In genomic region chr13:93420887-93421286, GRCh38 we compare ENCODE assay signal across 27 cellular contexts.
DNase-seq lines count a peak whose midpoint lies in the region; FAIRE-seq and TF ChIP-seq lines count a peak whose summit lies in the region.
"Had no signal": no experiment of that assay in that cellular context is flagged by ENCODE, and none has a peak within 500 bp of the region (broad histone marks: within the 10 kb centered on the region; RNA-seq: fewer than 3 reads in every experiment).

No MANE protein-coding gene starts in this region.

- H2BK5ac ChIP-seq in H1 (ENCODE audit: low read depth, low read length), result no peak overlapping the region

- H3K4me1 ChIP-seq in H1 (replicated peaks in 1 of 4; ENCODE audit: control insufficient read depth in 3 of 4, insufficient read depth in 4 of 4, low read length in 3 of 4) (peaks cover 0 to 3% (median under 1%) of the 10 kb centered on the region in 4 experiments; a peak in 1 of 7 replicates), PC-9 (replicated peaks; ENCODE audit: insufficient read depth) (no peaks in the 10 kb centered on the region)
- H3K4me1 ChIP-seq: BLaER1 treated with 17β-estradiol and CSF1 and Interleukin-3, amounts not matched to agents 10 nM and 100 nM; SJCRH30 had no signal

- H3K9me3 Mint-ChIP-seq in progenitor cell of endocrine pancreas (ENCODE audit: low read depth), result no peaks in the 10 kb centered on the region
- H3K9me3 Mint-ChIP-seq: H9 had no signal

- no peak for TF ChIP-seq POLR2A in H1 (IDR thresholded peaks at IDR 0.05; ENCODE audit: control extremely low read depth in 1 of 2, low read depth in 2 of 2, low read length in 2 of 2)

- TF ChIP-seq RAD21 in H1 (IDR thresholded peaks at IDR 0.05 in 1 of 2, conservative IDR thresholded peaks at IDR 0.05 in 1 of 2; ENCODE audit: low read depth in 2 of 2, low read length in 2 of 2), result no peak

- no peak overlapping the region for H2BK20ac ChIP-seq in H1 (ENCODE audit: low read length)

- CTCF ChIA-PET in H1 (lab: Charles Lee; ENCODE audit: partially characterized antibody) (no interaction called here), PC-9 (lab: Charles Lee) (no interaction called here)

- no peak for TF ChIP-seq CTCF in H1 (IDR thresholded peaks at IDR 0.05; ENCODE audit: control extremely low read depth in 1 of 3, insufficient read depth in 1 of 3, low read depth in 1 of 3, low read length in 3 of 3)
- TF ChIP-seq CTCF in progenitor cell of endocrine pancreas (IDR thresholded peaks at IDR 0.05; ENCODE audit: unreplicated experiment), result no peak
- TF ChIP-seq CTCF in PC-9 (conservative IDR thresholded peaks at IDR 0.05), result no peak

- no peak for TF ChIP-seq EP300 in H1 (IDR thresholded peaks at IDR 0.05; ENCODE audit: borderline replicate concordance in 1 of 2, low read depth in 2 of 2, low read length in 2 of 2)

- no peaks in the 10 kb centered on the region for H4K20me1 ChIP-seq in H1 (replicated peaks in 1 of 2; ENCODE audit: control insufficient read depth in 1 of 2, insufficient read depth in 2 of 2, low read length in 2 of 2)
- no peaks in the 10 kb centered on the region for H4K20me1 ChIP-seq in PC-9 (ENCODE audit: insufficient read depth)
- H4K20me1 ChIP-seq: BLaER1 treated with 17β-estradiol and CSF1 and Interleukin-3, amounts not matched to agents 10 nM and 100 nM had no signal

- H3K4me2 ChIP-seq in H1 (ENCODE audit: insufficient read depth in 1 of 2, low read depth in 2 of 2, low read length in 2 of 2), result no peak overlapping the region
- no peak overlapping the region for H3K4me2 ChIP-seq in PC-9
- H3K4me2 ChIP-seq: BLaER1 treated with 17β-estradiol and CSF1 and Interleukin-3, amounts not matched to agents 10 nM and 100 nM had no signal

- H4K91ac ChIP-seq in H1 (replicated peaks; ENCODE audit: insufficient read length, low read length), result no peak overlapping the region

- H4K5ac ChIP-seq in H1 (ENCODE audit: insufficient read length, low read depth, low read length), result no peak overlapping the region

- no peak overlapping the region for H3K14ac ChIP-seq in H1 (ENCODE audit: insufficient read length)

- H3F3A ChIP-seq in PC-9 (ENCODE audit: insufficient read depth, low read depth), result no peaks in the 10 kb centered on the region

- no peaks in the 10 kb centered on the region for H3K9me2 ChIP-seq in PC-9 (ENCODE audit: insufficient read depth)

- H3K27me3 ChIP-seq in H1 (replicated peaks in 1 of 4; ENCODE audit: control insufficient read depth in 3 of 4, extremely low read depth in 1 of 4, insufficient read depth in 3 of 4, low read length in 3 of 4) (no peaks in the 10 kb centered on the region), PC-9 (ENCODE audit: insufficient read depth, low read depth) (no peaks in the 10 kb centered on the region)
- H3K27me3 ChIP-seq: BLaER1 treated with 17β-estradiol and CSF1 and Interleukin-3, amounts not matched to agents 10 nM and 100 nM; SJCRH30 had no signal

- no peak for FAIRE-seq in H1 (lab: Jason Lieb, UNC)
- FAIRE-seq: A204.1, G401.6, GM12891, HTR-8/SVneo, K562 had no signal

- no peaks in the 10 kb centered on the region for H3K27me3 Mint-ChIP-seq in progenitor cell of endocrine pancreas
- H3K27me3 Mint-ChIP-seq: CD4-positive, alpha-beta T cell had no signal

- no peaks in the 10 kb centered on the region; the same call in 1 of the 2 replicates for H3K79me1 ChIP-seq in H1 (ENCODE audit: low read depth, low read length)

- DNase-seq in ELF-1 (ENCODE audit: low read depth, low spot score) (peak; percentile 8), NCI-H187 treated with DMSO at 0.1 percent for 48 hours (lab: John Stamatoyannopoulos, UW) (peak; percentile 44), H1 (ENCODE audit: low read depth in 1 of 2, low spot score in 2 of 2) (no peak), left kidney (ENCODE audit: low read depth, low spot score) (peak; percentile 32), NCI-H1694 (lab: John Stamatoyannopoulos, UW) (no peak), NCI-H1092 (lab: John Stamatoyannopoulos, UW) (no peak), progenitor cell of endocrine pancreas (ENCODE audit: low spot score, unreplicated experiment) (no peak), PC-9 (no peak)
- DNase-seq: AML-193; CD4-positive, alpha-beta T cell; COR-L47; DMS53; H9; Kasumi-1; NCI-H1105; NCI-H1436 treated with DMSO at 0.1 percent for 48 hours; NCI-H2029; NCI-H2227 treated with DMSO at 0.1 percent for 48 hours; NCI-H748 treated with DMSO at 0.1 percent for 48 hours; PC-3; SJCRH30 had no signal

- POLR2A ChIA-PET in H1 (lab: Charles Lee; ENCODE audit: partially characterized antibody) (no interaction called here), PC-9 (lab: Charles Lee; ENCODE audit: unreplicated experiment) (no interaction called here)

- WGBS in H1 (ENCODE audit: extremely low coverage in 1 of 2, insufficient coverage in 1 of 2, insufficient read length in 1 of 2, insufficient replicate concordance in 2 of 2, low coverage in 1 of 2, low lambda C conversion rate in 2 of 2, missing lambda C conversion rate in 1 of 2), 2 experiments, result 93% methylated on average over 6 of the region's 6 CpGs; no CpG with 5 or more reads in 1 of the 2 experiments

- H3K4me3 ChIP-seq in H1 (ENCODE audit: extremely low read depth in 1 of 4, insufficient read depth in 2 of 4, low read depth in 3 of 4, low read length in 4 of 4) (no peak overlapping the region), PC-9 (no peak overlapping the region)
- H3K4me3 ChIP-seq: BLaER1 treated with 17β-estradiol and CSF1 and Interleukin-3, amounts not matched to agents 10 nM and 100 nM; K562; SJCRH30 had no signal

- no peak overlapping the region for H2BK15ac ChIP-seq in H1 (ENCODE audit: low read length)

- no peak overlapping the region for H4K8ac ChIP-seq in H1 (ENCODE audit: extremely low read depth, insufficient read depth, low read length)

- intact Hi-C loops in PC-9 (cut with micrococcal nuclease; ENCODE audit: unreplicated experiment), result no loop called here

- H3K27ac ChIP-seq in H1 (ENCODE audit: low read depth, low read length), result no peak overlapping the region
- no peak overlapping the region for H3K27ac ChIP-seq in PC-9
- H3K27ac ChIP-seq: BLaER1 treated with 17β-estradiol and CSF1 and Interleukin-3, amounts not matched to agents 10 nM and 100 nM; SJCRH30 had no signal

- H3K23ac ChIP-seq in H1 (ENCODE audit: insufficient read length), result no peak overlapping the region

- no peaks in the 10 kb centered on the region for H3K23me2 ChIP-seq in H1 (ENCODE audit: low read depth, low read length)

- H3K4me1 Mint-ChIP-seq in progenitor cell of endocrine pancreas (ENCODE audit: low read depth), result no peaks in the 10 kb centered on the region

- no peak overlapping the region for H3K9ac ChIP-seq in H1 (replicated peaks in 1 of 4; ENCODE audit: extremely low read depth in 1 of 4, low read depth in 3 of 4, low read length in 3 of 4)
- H3K9ac ChIP-seq: BLaER1 treated with 17β-estradiol and CSF1 and Interleukin-3, amounts not matched to agents 10 nM and 100 nM had no signal

- no peak overlapping the region for H2BK12ac ChIP-seq in H1 (ENCODE audit: low read depth, low read length)

- no peaks in the 10 kb centered on the region for H3K9me3 ChIP-seq in H1 (ENCODE audit: insufficient read depth in 2 of 2, low read depth in 1 of 2, low read length in 1 of 2)
- H3K9me3 ChIP-seq in PC-9 (ENCODE audit: insufficient read depth, low read depth), result no peaks in the 10 kb centered on the region
- H3K9me3 ChIP-seq: BLaER1 treated with 17β-estradiol and CSF1 and Interleukin-3, amounts not matched to agents 10 nM and 100 nM; SJCRH30 had no signal

- H3K36me3 ChIP-seq in H1 (ENCODE audit: control insufficient read depth in 2 of 4, insufficient read depth in 4 of 4, low read length in 3 of 4) (no peaks in the 10 kb centered on the region), PC-9 (ENCODE audit: low read depth) (no peaks in the 10 kb centered on the region)
- H3K36me3 ChIP-seq: BLaER1 treated with 17β-estradiol and CSF1 and Interleukin-3, amounts not matched to agents 10 nM and 100 nM; SJCRH30 had no signal

- 0 out of 2 replicates have a peak overlapping the region, but pooled peaks have one; percentile 30 for H2AFZ ChIP-seq in H1 (ENCODE audit: low read length)
- H2AFZ ChIP-seq in PC-9, result no peak overlapping the region

- no peak overlapping the region for H3K18ac ChIP-seq in H1 (ENCODE audit: extremely low read depth, low read length)

- BruUV-seq in PC-9 (replicated peaks; lab: Mats Ljungman, UMichigan), result no TSS peak

- no peaks in the 10 kb centered on the region for H3K79me2 ChIP-seq in H1 (ENCODE audit: control insufficient read depth in 1 of 2, insufficient read depth in 2 of 2, low read length in 2 of 2)
- H3K79me2 ChIP-seq in PC-9 (ENCODE audit: low read depth), result no peaks in the 10 kb centered on the region

- H3K36me3 Mint-ChIP-seq in progenitor cell of endocrine pancreas (ENCODE audit: insufficient read depth), result peaks cover 1% of the 10 kb centered on the region

- H3K27ac Mint-ChIP-seq in progenitor cell of endocrine pancreas, result no peak overlapping the region
- H3K27ac Mint-ChIP-seq: CD4-positive, alpha-beta T cell had no signal

- H2AK5ac ChIP-seq in H1 (ENCODE audit: low read depth, low read length), result no peak overlapping the region; the same call in 1 of the 2 replicates

- no peak overlapping the region for H3K4me3 Mint-ChIP-seq in progenitor cell of endocrine pancreas (ENCODE audit: low read depth)
- H3K4me3 Mint-ChIP-seq: CD4-positive, alpha-beta T cell had no signal

- H3K4ac ChIP-seq in H1 (replicated peaks; ENCODE audit: insufficient read length, low read depth, low read length), result no peak overlapping the region

- no peak overlapping the region for H2BK120ac ChIP-seq in H1 (replicated peaks; ENCODE audit: low read depth, low read length)

- H3K56ac ChIP-seq in H1 (replicated peaks; ENCODE audit: insufficient read length, low read depth, low read length), result no peak overlapping the region

TF ChIP-seq in H1, 55 proteins besides CTCF, POLR2A, EP300 and RAD21:
- TF ChIP-seq KDM4A (IDR thresholded peaks at IDR 0.05; ENCODE audit: low read depth, low read length, severe bottlenecking), result no peak
- TF ChIP-seq TBP (IDR thresholded peaks at IDR 0.05; ENCODE audit: low read depth, low read length), result no peak
- TF ChIP-seq CBX8 (IDR thresholded peaks at IDR 0.05; ENCODE audit: borderline replicate concordance, low read depth, low read length), result no peak
TF ChIP-seq in H1: peak in this region for 0.

Comparison
In these comparisons a context has a peak if more than half of its experiments do, and no peak if none do; other contexts are left out.
1. DNase-seq: peak in ELF-1 (single experiment), NCI-H187 treated with DMSO at 0.1 percent for 48 hours (single experiment) and left kidney (single experiment); none in H1 (0 of 2), NCI-H1694 (single experiment), NCI-H1092 (single experiment), progenitor cell of endocrine pancreas (single experiment) and PC-9 (0 of 2).